Comparison of ENCODE assay signal across 8 cellular contexts in the genomic region with DNA sequence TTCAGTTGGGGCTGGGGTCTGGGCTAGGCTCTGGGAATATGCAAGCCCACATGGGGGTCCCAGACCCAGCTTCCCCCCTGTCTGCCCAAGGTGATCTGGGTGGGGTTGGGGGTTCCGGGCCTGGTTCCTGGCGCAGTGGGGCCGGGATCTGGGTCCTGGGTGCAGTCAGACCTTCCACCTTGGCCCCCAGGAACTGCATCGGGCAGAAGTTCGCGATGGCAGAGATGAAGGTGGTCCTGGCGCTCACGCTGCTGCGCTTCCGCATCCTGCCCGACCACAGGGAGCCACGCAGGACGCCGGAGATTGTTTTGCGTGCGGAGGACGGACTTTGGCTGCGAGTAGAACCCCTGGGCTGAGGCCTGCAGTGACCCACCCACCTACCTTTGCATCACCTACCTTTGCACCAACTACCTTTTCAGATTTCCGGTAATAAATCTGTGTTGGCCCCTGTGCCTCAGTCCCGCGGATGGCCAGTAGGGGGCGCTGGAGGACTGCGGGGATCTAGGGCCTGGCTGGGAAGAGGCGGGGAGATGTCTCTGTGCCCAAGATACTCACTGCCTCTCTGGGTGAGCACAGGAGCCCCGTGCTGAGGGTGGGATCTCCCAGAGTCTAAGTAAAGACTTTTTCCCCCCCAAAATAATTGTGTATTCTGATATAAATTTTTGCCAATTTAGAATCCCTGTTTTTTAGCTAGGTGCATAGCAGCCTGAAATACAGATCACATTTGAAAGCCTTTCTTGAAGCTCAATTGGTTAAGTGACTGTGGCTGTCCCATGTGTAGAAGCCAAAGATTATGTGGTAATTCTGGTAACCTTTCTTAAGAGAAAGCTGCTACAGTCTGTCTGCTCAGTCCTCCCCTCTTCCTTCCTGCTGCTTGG. TPM values are rescaled to one million over a fixed set of nuclear protein-coding genes. Genes with fewer than 3 reads are reported as not detected.
DNase-seq lines count a peak whose midpoint lies in the region; ATAC-seq and TF ChIP-seq lines count a peak whose summit lies in the region.

No MANE protein-coding gene starts in this region.

- intact Hi-C loops in A673 (cut with micrococcal nuclease; ENCODE audit: unreplicated experiment), result loop anchor here (2.0 to 10.0 kb wide), 2 partner anchors 554 to 756 kb away; no protein-coding TSS in a partner anchor
- intact Hi-C loops in lower leg skin (cut with DNase I; ENCODE audit: low total_unique reads), result no loop called here

- in situ Hi-C loops in GM13977 (cut with MboI; ENCODE audit: low pct_unique_long_range_greater_than_20kb, low sequenced_read_pairs, unreplicated experiment), result loop anchor here (10.0 to 25.0 kb wide), 2 partner anchors 556 to 758 kb away; a partner anchor contains a TSS

- H3K4me3 ChIP-seq in A673 (ENCODE audit: low read depth, low read length, poor library complexity, severe bottlenecking) (no peak overlapping the region), lower leg skin (ENCODE audit: low read depth, poor library complexity, severe bottlenecking) (no peak overlapping the region)

- BruUV-seq in A673 (replicated peaks; lab: Mats Ljungman, UMichigan), result no TSS peak

- no peaks in the 10 kb centered on the region for H3K27me3 ChIP-seq in A673 (replicated peaks; ENCODE audit: insufficient read depth, low read depth, low read length, poor library complexity)

- no peak for TF ChIP-seq POLR2A in lower leg skin (IDR thresholded peaks at IDR 0.05)

- no peak overlapping the region for H3K27ac ChIP-seq in A673 (ENCODE audit: low read depth, low read length, poor library complexity, severe bottlenecking)

- H3K36me3 ChIP-seq in A673 (ENCODE audit: insufficient read depth, low read length, poor library complexity, severe bottlenecking), result no peaks in the 10 kb centered on the region

- POLR2A ChIA-PET in A673 (lab: Charles Lee; ENCODE audit: low non-redundant PET), result no interaction called here

- WGBS in lower leg skin, 2 donors, result 0 to 12% methylated on average over 23 to 24 of the region's 25 CpGs

- no peaks in the 10 kb centered on the region for H3K9me3 ChIP-seq in A673 (ENCODE audit: low read depth, low read length, poor library complexity, severe bottlenecking)

- TF ChIP-seq CTCF in A673 (conservative IDR thresholded peaks at IDR 0.05; ENCODE audit: low read depth, low read length) (peak; percentile 95), GM13977 (IDR thresholded peaks at IDR 0.05; ENCODE audit: extremely low read depth, insufficient read depth, missing control alignments) (peak; percentile 93), lower leg skin (IDR thresholded peaks at IDR 0.05) (peak in 1 of 3 donors; percentile 95)

- no peak for ATAC-seq in HG03139 (IDR thresholded peaks at IDR 0.05; ENCODE audit: unreplicated experiment)

- H3K4me1 ChIP-seq in A673 (ENCODE audit: insufficient read depth, low read length, poor library complexity, severe bottlenecking), result no peaks in the 10 kb centered on the region

- DNase-seq in A673 (ENCODE audit: low spot score) (peak; percentile 74), GM13977 (ENCODE audit: low spot score) (peak; percentile 84), NCI-H526 treated with DMSO at 0.1 percent for 48 hours (lab: John Stamatoyannopoulos, UW) (peak; percentile 6), dermis blood vessel endothelial cell (peak; percentile 76), lower leg skin (ENCODE audit: low spot score in 2 of 2) (peak; percentile 61 to 96)
- DNase-seq in activated CD4-positive, alpha-beta T cell treated with anti-CD3 and anti-CD28 coated beads, Interleukin-2, amount 50 U/mL, for 1 hour, result peak; percentile 92
- DNase-seq in stimulated activated CD8-positive, alpha-beta memory T cell treated with anti-CD3 and anti-CD28 coated beads, Interleukin-12 subunit alpha, Interleukin-12 subunit beta, amount 100 ng/mL, for 1 hour (ENCODE audit: low read depth), result peak; percentile 82

- CTCF ChIA-PET in A673 (lab: Charles Lee), result interaction anchor here (0.7 to 1.3 kb wide), 2 partner anchors 42 to 556 kb away, joined by 3 read pairs; a partner anchor contains a TSS

RNA-seq across cellular contexts. Expression of a gene that starts 11.5 kb away (rescaled TPM):
- total RNA-seq in A673 (2021), result not detected in 2 replicates
- not detected in 2 replicates for total RNA-seq in dermis blood vessel endothelial cell
- 1 to 10 TPM; 6.3 to 9.7 (median 8.4) TPM for total RNA-seq in lower leg skin

RNA-seq across cellular contexts. Expression of a gene that starts 14.2 kb away (rescaled TPM):
- total RNA-seq in A673 (2021) (not detected in 2 replicates), dermis blood vessel endothelial cell (not detected in 2 replicates), lower leg skin (10 to 100 TPM in 2 of 4 donors, 1 to 10 TPM in 2; 4.6 to 16.4 (median 9.1) TPM)

RNA-seq across cellular contexts. Expression of a gene that starts 43.6 kb away (rescaled TPM):
- not detected in 2 replicates for total RNA-seq in A673 (2021)
- total RNA-seq in dermis blood vessel endothelial cell, result not detected in 2 replicates
- 100 to 1,000 TPM in 1 of 4 donors, 10 to 100 TPM in 3; 40.8 to 100 (median 85.7) TPM for total RNA-seq in lower leg skin

Comparison
In these comparisons a context has a peak if more than half of its experiments do, and no peak if none do; other contexts are left out.
1. DNase-seq: peak in every context shown above with its lines; median percentile 92 in activated CD4-positive, alpha-beta T cell treated with anti-CD3 and anti-CD28 coated beads, Interleukin-2, amount 50 U/mL, for 1 hour; 84 in GM13977; 82 in stimulated activated CD8-positive, alpha-beta memory T cell treated with anti-CD3 and anti-CD28 coated beads, Interleukin-12 subunit alpha, Interleukin-12 subunit beta, amount 100 ng/mL, for 1 hour; 78 in lower leg skin; 76 in dermis blood vessel endothelial cell; 74 in A673; 6 in NCI-H526 treated with DMSO at 0.1 percent for 48 hours.
2. RNA of a gene that starts 43.6 kb away (total RNA-seq): 40.8 to 100 TPM in lower leg skin; not detected in A673 and not detected in dermis blood vessel endothelial cell; every median in the first group is over 10 times any median in the second.